Comparison of ENCODE assay signal across 7 cellular contexts in the genomic region with DNA sequence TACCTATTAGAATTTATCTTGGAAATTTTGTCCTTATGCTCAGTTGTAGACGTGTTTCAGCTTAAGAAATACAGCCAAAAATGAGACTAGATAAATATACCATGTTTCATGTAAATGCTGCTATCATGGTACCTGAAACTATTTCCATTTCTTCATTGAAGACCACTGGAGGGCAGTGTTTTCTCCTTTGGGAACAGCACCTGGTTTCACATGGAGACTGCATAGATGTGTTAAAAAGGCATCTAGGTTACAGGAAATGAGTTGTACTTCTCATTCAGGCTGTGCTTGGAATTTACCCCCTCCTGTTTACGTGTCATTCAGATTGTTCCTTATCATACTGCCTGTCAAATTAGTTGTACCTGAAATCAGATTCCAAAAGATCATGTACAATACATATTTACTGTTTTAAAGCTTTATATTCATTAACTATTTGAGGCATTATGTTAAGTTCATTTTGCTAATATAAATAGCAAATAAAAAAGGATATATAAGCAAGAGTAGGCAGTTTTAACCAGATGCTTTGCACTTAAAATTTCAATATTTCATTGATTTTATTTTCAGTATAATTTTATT. TPM values are rescaled to one million over a fixed set of nuclear protein-coding genes. Genes with fewer than 3 reads are reported as not detected.
DNase-seq lines count a peak whose midpoint lies in the region; ATAC-seq, FAIRE-seq and TF ChIP-seq lines count a peak whose summit lies in the region.

No MANE protein-coding gene starts in this region.

- H2AFZ ChIP-seq in OCI-LY3 (ENCODE audit: low read depth, low read length) (no peak overlapping the region), parathyroid adenoma (no peak overlapping the region)

- H3K4me1 ChIP-seq in OCI-LY3 (ENCODE audit: low read length): peaks cover 6% of the 10 kb centered on the region
- H3K4me1 ChIP-seq in parathyroid adenoma: peaks cover 10% of the 10 kb centered on the region

- intact Hi-C loops in dorsolateral prefrontal cortex (cut with DNase I): no loop called here

- H3K36me3 ChIP-seq in OCI-LY3 (replicated peaks; ENCODE audit: low read depth, low read length) (no peaks in the 10 kb centered on the region), parathyroid adenoma (ENCODE audit: control insufficient read depth, insufficient read depth, low read length) (no peaks in the 10 kb centered on the region)

- H3K9ac ChIP-seq in OCI-LY3 (ENCODE audit: low read length): no peak overlapping the region
- no peak overlapping the region for H3K9ac ChIP-seq in parathyroid adenoma

- TF ChIP-seq CTCF in OCI-LY3 (IDR thresholded peaks at IDR 0.05; ENCODE audit: low read depth, low read length) (peak; percentile 76), dorsolateral prefrontal cortex (IDR thresholded peaks at IDR 0.05 in 54 of 56, conservative IDR thresholded peaks at IDR 0.05 in 2 of 56; ENCODE audit: low read depth in 1 of 56, partially characterized antibody in 56 of 56) (peak in 55 of 56 donors; percentile 15 to 71 (median 50)), parathyroid adenoma (IDR thresholded peaks at IDR 0.05) (peak; percentile 72)

- ATAC-seq in GM21360 (IDR thresholded peaks at IDR 0.05; ENCODE audit: unreplicated experiment): peak; percentile 60

- peak; percentile 45 for DNase-seq in EH (ENCODE audit: low read depth)
- DNase-seq in HTR-8/SVneo (ENCODE audit: insufficient read length, low spot score): peak; percentile 72
- DNase-seq in dorsolateral prefrontal cortex: no peak
- no peak for DNase-seq in stimulated activated CD4-positive, alpha-beta T cell treated with anti-CD3 and anti-CD28 coated beads, Interleukin-2, amount 100 ng/mL, for 24 hours

- H3K4me2 ChIP-seq in OCI-LY3 (ENCODE audit: low read length) (no peak overlapping the region), parathyroid adenoma (ENCODE audit: low read length) (no peak overlapping the region)

- H3K79me2 ChIP-seq in OCI-LY3 (ENCODE audit: low read length) (peaks cover 4% of the 10 kb centered on the region), parathyroid adenoma (no peaks in the 10 kb centered on the region)

- H3K27me3 ChIP-seq in OCI-LY3 (ENCODE audit: low read depth, low read length) (no peaks in the 10 kb centered on the region), dorsolateral prefrontal cortex (no peaks in the 10 kb centered on the region), parathyroid adenoma (ENCODE audit: control insufficient read depth, insufficient read depth, low read length) (no peaks in the 10 kb centered on the region)

- FAIRE-seq in HTR-8/SVneo (lab: Jason Lieb, UNC): no peak

- no peaks in the 10 kb centered on the region for H3K9me3 ChIP-seq in OCI-LY3 (ENCODE audit: insufficient read depth, low read length)
- no peaks in the 10 kb centered on the region for H3K9me3 ChIP-seq in parathyroid adenoma (ENCODE audit: control insufficient read depth, low read length)

- H3K27ac ChIP-seq in OCI-LY3 (ENCODE audit: low read length) (no peak overlapping the region), dorsolateral prefrontal cortex (peak overlapping the region in 2 of 59 donors; percentile 9 to 26), parathyroid adenoma (peak overlapping the region; percentile 7)

- H3K4me3 ChIP-seq in OCI-LY3 (ENCODE audit: low read length) (no peak overlapping the region), dorsolateral prefrontal cortex (no peak overlapping the region), parathyroid adenoma (ENCODE audit: low read depth, low read length) (no peak overlapping the region)

- no peaks in the 10 kb centered on the region for H4K20me1 ChIP-seq in OCI-LY3 (ENCODE audit: insufficient read depth, low read length)

RNA-seq across cellular contexts. Expression of a gene that starts 57.3 kb away (rescaled TPM):
- 10 to 100 TPM; 31.1 to 68.1 (median 53.3) TPM for total RNA-seq in dorsolateral prefrontal cortex

Comparison
In these comparisons a context has a peak if more than half of its experiments do, and no peak if none do; other contexts are left out.
1. DNase-seq: peak in EH (single experiment) and HTR-8/SVneo (single experiment); none in dorsolateral prefrontal cortex (0 of 10) and stimulated activated CD4-positive, alpha-beta T cell treated with anti-CD3 and anti-CD28 coated beads, Interleukin-2, amount 100 ng/mL, for 24 hours (0 of 2).
2. Peak in every context shown above with its lines, with median percentiles within 50 percentile points of each other: CTCF ChIP-seq.